Comparison of ENCODE assay signal across 9 cellular contexts in the genomic region with DNA sequence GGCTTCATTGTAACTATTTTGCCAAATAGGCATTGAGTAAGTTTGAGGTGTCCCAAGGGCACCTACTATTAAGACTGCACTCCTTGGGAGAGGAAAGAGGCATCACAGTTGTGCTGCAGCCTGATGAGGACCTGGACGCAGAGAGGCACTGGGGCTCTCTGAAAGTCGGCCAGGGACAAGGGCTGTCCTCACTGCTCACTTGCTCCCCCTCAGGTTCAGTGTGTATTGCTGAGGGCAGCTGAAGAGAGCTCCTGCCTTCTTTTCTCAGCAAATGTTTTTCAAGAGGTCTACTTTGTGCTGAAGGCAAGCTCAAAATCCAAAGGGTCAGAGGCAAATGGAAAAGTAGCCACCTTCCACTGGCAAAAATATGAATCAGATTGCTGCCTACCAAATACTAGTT.
DNase-seq lines count a peak whose midpoint lies in the region; ATAC-seq and TF ChIP-seq lines count a peak whose summit lies in the region.
"Had no signal": no experiment of that assay in that cellular context is flagged by ENCODE, and none has a peak within 500 bp of the region (broad histone marks: within the 10 kb centered on the region; RNA-seq: fewer than 3 reads in every experiment).

No MANE protein-coding gene starts in this region.

- no peak overlapping the region for H4K8ac ChIP-seq in neuronal stem cell (ENCODE audit: low read depth, low read length)

- H2BK5ac ChIP-seq in neuronal stem cell (ENCODE audit: low read length) = no peak overlapping the region

- H4K91ac ChIP-seq in neuronal stem cell (ENCODE audit: low read depth, low read length, poor library complexity) = no peak overlapping the region

- no peak overlapping the region for H3K9ac ChIP-seq in neuronal stem cell (ENCODE audit: low read depth, low read length, poor library complexity)

- H3K36me3 ChIP-seq in neuronal stem cell (replicated peaks in 1 of 2; ENCODE audit: control insufficient read depth in 2 of 2, insufficient read depth in 2 of 2, low read length in 2 of 2) = no peaks in the 10 kb centered on the region

- ATAC-seq in GM21717 (IDR thresholded peaks at IDR 0.05; ENCODE audit: unreplicated experiment) = peak; percentile 89

- no CpG with 5 or more reads among the region's 2 CpGs for WGBS in neuronal stem cell (ENCODE audit: extremely low coverage in 2 of 2, insufficient read length in 2 of 2, insufficient replicate concordance in 1 of 2), 2 donors

- no peak overlapping the region for H3K27ac ChIP-seq in neuronal stem cell (replicated peaks; ENCODE audit: low read length)

- no peaks in the 10 kb centered on the region for H3K79me1 ChIP-seq in neuronal stem cell (ENCODE audit: low read depth, low read length)

- no peak overlapping the region for H2BK15ac ChIP-seq in neuronal stem cell (ENCODE audit: low read length)

- H3K14ac ChIP-seq in neuronal stem cell (ENCODE audit: low read length) = no peak overlapping the region

- H2AK5ac ChIP-seq in neuronal stem cell (ENCODE audit: low read depth, low read length) = no peak overlapping the region

- no peaks in the 10 kb centered on the region for H3K9me3 ChIP-seq in neuronal stem cell (replicated peaks in 1 of 2; ENCODE audit: control insufficient read depth in 2 of 2, insufficient read depth in 1 of 2, low read depth in 1 of 2, low read length in 2 of 2)

- H3K4me2 ChIP-seq in neuronal stem cell (ENCODE audit: insufficient read depth, low read length, poor library complexity, severe bottlenecking) = no peak overlapping the region

- no peaks in the 10 kb centered on the region for H3K4me1 ChIP-seq in neuronal stem cell (ENCODE audit: control insufficient read depth in 2 of 2, insufficient read depth in 1 of 2, low read depth in 1 of 2, low read length in 2 of 2)

- no peak overlapping the region for H3K4me3 ChIP-seq in neuronal stem cell (ENCODE audit: low read length in 2 of 2)

- DNase-seq in LoVo (ENCODE audit: low spot score) = peak; percentile 32
- DNase-seq in cerebellar cortex (ENCODE audit: low spot score) = peak; percentile 94
- DNase-seq in neuronal stem cell (ENCODE audit: low spot score) = peak; percentile 52
- no peak for DNase-seq in 8988T
- DNase-seq in GF-D8 (lab: John Stamatoyannopoulos, UW) = no peak
- DNase-seq in T-helper 2 cell = no peak
- DNase-seq: naive B cell had no signal

- H3K23ac ChIP-seq in neuronal stem cell (ENCODE audit: low read depth, low read length, poor library complexity) = no peak overlapping the region

- no peak overlapping the region for H3K18ac ChIP-seq in neuronal stem cell (ENCODE audit: low read length)

- H2BK12ac ChIP-seq in neuronal stem cell (ENCODE audit: low read length) = no peak overlapping the region

- no peaks in the 10 kb centered on the region for H3K27me3 ChIP-seq in neuronal stem cell (ENCODE audit: control insufficient read depth in 3 of 3, insufficient read depth in 3 of 3, low read depth in 1 of 3, low read length in 3 of 3)

- TF ChIP-seq CTCF in GM12874 (IDR thresholded peaks at IDR 0.05; ENCODE audit: insufficient read depth, low read depth, low read length) = peak; percentile 17; the same call in 1 of the 2 replicates

- peak overlapping the region; percentile 0 for H2AFZ ChIP-seq in neuronal stem cell (ENCODE audit: low read length)

- no peak overlapping the region for H2BK120ac ChIP-seq in neuronal stem cell (ENCODE audit: low read depth, low read length)

- H3K4ac ChIP-seq in neuronal stem cell (ENCODE audit: low read length) = no peak overlapping the region

Comparison
In these comparisons a context has a peak if more than half of its experiments do, and no peak if none do; other contexts are left out.
1. DNase-seq: peak in LoVo (single experiment), cerebellar cortex (single experiment) and neuronal stem cell (single experiment); none in 8988T (single experiment), GF-D8 (single experiment) and T-helper 2 cell (0 of 5).